24 cellular contexts compared by ENCODE assay signal in genomic region chr2:99424391-99424790, GRCh38.
DNase-seq lines count a peak whose midpoint lies in the region; ATAC-seq, FAIRE-seq and TF ChIP-seq lines count a peak whose summit lies in the region.
"Had no signal": no experiment of that assay in that cellular context is flagged by ENCODE, and none has a peak within 500 bp of the region (broad histone marks: within the 10 kb centered on the region; RNA-seq: fewer than 3 reads in every experiment).

No MANE protein-coding gene starts in this region.

- no peak overlapping the region for H3K18ac ChIP-seq in IMR-90 (ENCODE audit: low read depth, low read length)

- H2BK5ac ChIP-seq in IMR-90 (ENCODE audit: low read depth, low read length, poor library complexity, severe bottlenecking): no peak overlapping the region

- H4K91ac ChIP-seq in IMR-90 (ENCODE audit: insufficient read depth, low read depth, low read length): no peak overlapping the region

- peaks cover 17% of the 10 kb centered on the region for H3K9me1 ChIP-seq in IMR-90 (ENCODE audit: insufficient read depth, low read length)

- H3K9ac ChIP-seq in IMR-90 (ENCODE audit: low read depth, low read length): no peak overlapping the region
- H3K9ac ChIP-seq: BLaER1 had no signal

- FAIRE-seq in GM12891 (lab: Jason Lieb, UNC): no peak
- FAIRE-seq: HepG2 had no signal

- H3K27me3 Mint-ChIP-seq in activated CD4-positive, alpha-beta T cell treated with anti-CD3 and anti-CD28 coated beads, Interleukin-2, amount 10 ng/mL, durations not matched to agents 24 days and 14 days: no peaks in the 10 kb centered on the region
- H3K27me3 Mint-ChIP-seq: CD8-positive, alpha-beta memory T cell had no signal

- TF ChIP-seq CTCF in IMR-90 (conservative IDR thresholded peaks at IDR 0.05; ENCODE audit: low read depth, low read length) (no peak), osteoblast (IDR thresholded peaks at IDR 0.05; ENCODE audit: extremely low read depth, low read depth, low read length) (no peak)

- H3K4me1 ChIP-seq in IMR-90 (ENCODE audit: control insufficient read depth, insufficient read depth, low read length) (peaks cover 13% of the 10 kb centered on the region), osteoblast (ENCODE audit: insufficient read depth, low read length) (peaks cover 23% of the 10 kb centered on the region)
- H3K4me1 ChIP-seq: BLaER1 had no signal

- no peak overlapping the region for H4K8ac ChIP-seq in IMR-90 (ENCODE audit: low read depth in 2 of 2, low read length in 2 of 2)

- dilution Hi-C loops in IMR-90 (cut with HindIII; ENCODE audit: low sequenced_read_pairs, unreplicated experiment): no loop called here

- no peaks in the 10 kb centered on the region for H3K9me3 Mint-ChIP-seq in activated CD4-positive, alpha-beta T cell treated with anti-CD3 and anti-CD28 coated beads, Interleukin-2, amount 10 ng/mL, durations not matched to agents 24 days and 14 days
- H3K9me3 Mint-ChIP-seq: CD8-positive, alpha-beta memory T cell; H9 had no signal

- H3K36me3 Mint-ChIP-seq in activated CD4-positive, alpha-beta T cell treated with anti-CD3 and anti-CD28 coated beads, Interleukin-2, amount 10 ng/mL, durations not matched to agents 24 days and 14 days (ENCODE audit: low read depth): peaks cover 50% of the 10 kb centered on the region

- no peak overlapping the region for H4K5ac ChIP-seq in IMR-90 (ENCODE audit: low read depth, low read length)

- H3K27me3 ChIP-seq in IMR-90 (ENCODE audit: control insufficient read depth, insufficient read depth, low read length) (no peaks in the 10 kb centered on the region), osteoblast (ENCODE audit: insufficient read depth, low read length) (no peaks in the 10 kb centered on the region)
- H3K27me3 ChIP-seq: BLaER1 had no signal

- H2AK9ac ChIP-seq in IMR-90 (replicated peaks; ENCODE audit: low read depth, low read length, poor library complexity): no peak overlapping the region

- peaks cover 3% of the 10 kb centered on the region for H3K79me2 ChIP-seq in osteoblast (ENCODE audit: insufficient read depth, low read length)

- CTCF ChIA-PET in IMR-90 (lab: Yijun Ruan, JAX): no interaction called here

- H3K4me2 ChIP-seq in IMR-90 (ENCODE audit: low read depth, low read length) (no peak overlapping the region), osteoblast (ENCODE audit: insufficient read depth, low read length) (no peak overlapping the region)
- H3K4me2 ChIP-seq: BLaER1 had no signal

- TF ChIP-seq POLR2A in IMR-90 (IDR thresholded peaks at IDR 0.05; ENCODE audit: low read depth, low read length) (no peak), GM12891 (IDR thresholded peaks at IDR 0.05; ENCODE audit: low read depth, low read length) (no peak)

- H2BK20ac ChIP-seq in IMR-90 (ENCODE audit: low read depth, low read length): no peak overlapping the region

- H2BK15ac ChIP-seq in IMR-90 (ENCODE audit: low read depth, low read length): no peak overlapping the region

- no peak overlapping the region for H3K4me3 ChIP-seq in IMR-90 (ENCODE audit: insufficient read depth, low read depth, low read length)
- H3K4me3 ChIP-seq in osteoblast (ENCODE audit: insufficient read depth, low read length): no peak overlapping the region
- H3K4me3 ChIP-seq: BLaER1 had no signal

- no peak for TF ChIP-seq RAD21 in IMR-90 (IDR thresholded peaks at IDR 0.05; ENCODE audit: low read length)

- H3K9me3 ChIP-seq in IMR-90 (ENCODE audit: control insufficient read depth, insufficient read depth, low read length) (no peaks in the 10 kb centered on the region), osteoblast (ENCODE audit: low read depth, low read length) (no peaks in the 10 kb centered on the region)
- H3K9me3 ChIP-seq: BLaER1 had no signal

- peaks cover 19% of the 10 kb centered on the region for H3K36me3 ChIP-seq in IMR-90 (ENCODE audit: control insufficient read depth, insufficient read depth, low read length)
- peaks cover 31% of the 10 kb centered on the region for H3K36me3 ChIP-seq in osteoblast (ENCODE audit: insufficient read depth, low read length)

- no peak overlapping the region for H3K4me3 Mint-ChIP-seq in activated CD4-positive, alpha-beta T cell treated with anti-CD3 and anti-CD28 coated beads, Interleukin-2, amount 10 ng/mL, durations not matched to agents 24 days and 14 days
- H3K4me3 Mint-ChIP-seq: CD8-positive, alpha-beta memory T cell; H9 had no signal

- peak; percentile 63 for DNase-seq in G401 (ENCODE audit: low spot score)
- DNase-seq in IMR-90: no peak
- DNase-seq in cerebellum (ENCODE audit: low spot score): peak; percentile 47
- DNase-seq in osteoblast (ENCODE audit: insufficient read length, low spot score, missing footprints): no peak
- DNase-seq in GM12891 (ENCODE audit: insufficient read length, low spot score): no peak
- DNase-seq in activated CD4-positive, alpha-beta T cell treated with anti-CD3 and anti-CD28 coated beads, Interleukin-2, amount 10 ng/mL, durations not matched to agents 24 days and 14 days: no peak
- DNase-seq: ACHN; Calu3; CD8-positive, alpha-beta memory T cell; DMS153; GF-D8; H9; KBM-7; NCI-H1092 treated with DMSO at 0.1 percent for 48 hours; NCI-H1436 treated with DMSO at 0.1 percent for 48 hours; NCI-H1930; NCI-H510A; NCI-H748 treated with DMSO at 0.1 percent for 48 hours; SIG-M5 had no signal

- BruUV-seq in IMR-90 (replicated peaks; lab: Mats Ljungman, UMichigan): no TSS peak

- H3K79me1 ChIP-seq in IMR-90 (ENCODE audit: low read depth in 1 of 2, low read length in 2 of 2): peaks cover 5 to 24% of the 10 kb centered on the region in 2 experiments; a peak in 3 of 4 replicates

- intact Hi-C loops in IMR-90 (cut with micrococcal nuclease): no loop called here
- intact Hi-C loops in activated CD4-positive, alpha-beta T cell treated with anti-CD3 and anti-CD28 coated beads, Interleukin-2, amount 10 ng/mL, durations not matched to agents 24 days and 14 days (cut with micrococcal nuclease): no loop called here

- in situ Hi-C loops in G401 (cut with HindIII; ENCODE audit: low sequenced_read_pairs) (no loop called here), IMR-90 (cut with MboI; ENCODE audit: low sequenced_read_pairs) (no loop called here)

- H3K56ac ChIP-seq in IMR-90 (ENCODE audit: extremely low read depth, insufficient read depth, low read length): no peak overlapping the region

- H3K4me1 Mint-ChIP-seq in activated CD4-positive, alpha-beta T cell treated with anti-CD3 and anti-CD28 coated beads, Interleukin-2, amount 10 ng/mL, durations not matched to agents 24 days and 14 days: peaks cover 5% of the 10 kb centered on the region
- H3K4me1 Mint-ChIP-seq: H9 had no signal

- H3K23ac ChIP-seq in IMR-90 (ENCODE audit: low read depth, low read length): peak overlapping the region; percentile 31; the same call in 1 of the 2 replicates

- no peak overlapping the region for H2BK120ac ChIP-seq in IMR-90 (ENCODE audit: low read depth, low read length)

- no peak overlapping the region for H3K4ac ChIP-seq in IMR-90 (ENCODE audit: low read depth, low read length)

- no peak overlapping the region for H3K14ac ChIP-seq in IMR-90 (replicated peaks; ENCODE audit: low read depth, low read length)

- H4K20me1 ChIP-seq in IMR-90 (ENCODE audit: insufficient read depth, low read length) (peaks cover 22% of the 10 kb centered on the region; the same call in 1 of the 2 replicates), osteoblast (ENCODE audit: insufficient read depth, low read length) (peaks cover 2% of the 10 kb centered on the region)

- H2AFZ ChIP-seq in IMR-90 (replicated peaks; ENCODE audit: low read length, poor library complexity) (no peak overlapping the region), osteoblast (ENCODE audit: low read length) (no peak overlapping the region)

- H2AK5ac ChIP-seq in IMR-90 (ENCODE audit: low read depth, low read length): no peak overlapping the region; the same call in 1 of the 2 replicates

- H3K27ac ChIP-seq in IMR-90 (ENCODE audit: insufficient read depth, low read length) (no peak overlapping the region), osteoblast (ENCODE audit: low read depth, low read length) (peak overlapping the region; percentile 23)
- H3K27ac ChIP-seq: BLaER1, HL-60, RWPE1 had no signal

- H3K27ac Mint-ChIP-seq in activated CD4-positive, alpha-beta T cell treated with anti-CD3 and anti-CD28 coated beads, Interleukin-2, amount 10 ng/mL, durations not matched to agents 24 days and 14 days: no peak overlapping the region
- H3K27ac Mint-ChIP-seq: CD8-positive, alpha-beta memory T cell; H9 had no signal

- ATAC-seq in IMR-90 (ENCODE audit: low read depth): no peak
- ATAC-seq in GM19395 (IDR thresholded peaks at IDR 0.05; ENCODE audit: unreplicated experiment): no peak
- ATAC-seq: HepG2 had no signal

- POLR2A ChIA-PET in IMR-90 (lab: Charles Lee; ENCODE audit: unreplicated experiment): no interaction called here

TF ChIP-seq in IMR-90, 13 proteins besides CTCF, POLR2A, EP300 and RAD21:
- TF ChIP-seq SMC3 (IDR thresholded peaks at IDR 0.05; ENCODE audit: low read depth, low read length): no peak

TF ChIP-seq in GM12891, 5 proteins besides CTCF, POLR2A, EP300 and RAD21:
- TF ChIP-seq POLR2AphosphoS5 (IDR thresholded peaks at IDR 0.05; ENCODE audit: low read depth, low read length) (no peak), POU2F2 (IDR thresholded peaks at IDR 0.05; ENCODE audit: low read depth, low read length) (no peak), PAX5 (IDR thresholded peaks at IDR 0.05; ENCODE audit: insufficient read depth, low read length, severe bottlenecking) (no peak), TAF1 (IDR thresholded peaks at IDR 0.05; ENCODE audit: low read depth, low read length) (no peak), SPI1 (IDR thresholded peaks at IDR 0.05; ENCODE audit: low read depth, low read length) (no peak)
TF ChIP-seq in GM12891: peak in this region for 0.

Comparison
In these comparisons a context has a peak if more than half of its experiments do, and no peak if none do; other contexts are left out.
1. DNase-seq: peak in G401 (single experiment) and cerebellum (single experiment); none in IMR-90 (single experiment), osteoblast (single experiment), GM12891 (single experiment) and activated CD4-positive, alpha-beta T cell treated with anti-CD3 and anti-CD28 coated beads, Interleukin-2, amount 10 ng/mL, durations not matched to agents 24 days and 14 days (single experiment).